Comparison of ENCODE assay signal across 34 cellular contexts in genomic region chr7:57529931-57530330, GRCh38.
"Had no signal": no experiment of that assay in that cellular context is flagged by ENCODE, and none has a peak within 500 bp of the region (broad histone marks: within the 10 kb centered on the region; RNA-seq: fewer than 3 reads in every experiment).

No MANE protein-coding gene starts in this region.

- H3K9me3 ChIP-seq: MG63 had no signal

- H3K27me3 ChIP-seq: MG63 had no signal

- DNase-seq: Karpas-422, Kasumi-1, MG63, MM.1S, MV-4-11, NCI-H1048, NCI-H1092, NCI-H1092 treated with DMSO at 0.1 percent for 48 hours, NCI-H1105, NCI-H1105 treated with DMSO at 0.1 percent for 48 hours, NCI-H1417, NCI-H1417 treated with DMSO at 0.1 percent for 48 hours, NCI-H1436, NCI-H1436 treated with DMSO at 0.1 percent for 48 hours, NCI-H146, NCI-H1694, NCI-H1694 treated with DMSO at 0.1 percent for 48 hours, NCI-H187, NCI-H187 treated with DMSO at 0.1 percent for 48 hours, NCI-H1930, NCI-H2029, NCI-H2029 treated with DMSO at 0.1 percent for 48 hours, NCI-H2081, NCI-H2081 treated with DMSO at 0.1 percent for 48 hours, NCI-H2107, NCI-H2171, NCI-H2171 treated with DMSO at 0.1 percent for 48 hours, NCI-H2227 treated with DMSO at 0.1 percent for 48 hours, NCI-H226, NCI-H345, NCI-H446, NCI-H446 treated with DMSO at 0.1 percent for 48 hours, NCI-H510A, NCI-H510A treated with DMSO at 0.1 percent for 48 hours had no signal

- H3K4me3 ChIP-seq: MG63 had no signal

- H3K36me3 ChIP-seq: MG63 had no signal
